ENCODE assay signal across 15 cellular contexts in the genomic region with DNA sequence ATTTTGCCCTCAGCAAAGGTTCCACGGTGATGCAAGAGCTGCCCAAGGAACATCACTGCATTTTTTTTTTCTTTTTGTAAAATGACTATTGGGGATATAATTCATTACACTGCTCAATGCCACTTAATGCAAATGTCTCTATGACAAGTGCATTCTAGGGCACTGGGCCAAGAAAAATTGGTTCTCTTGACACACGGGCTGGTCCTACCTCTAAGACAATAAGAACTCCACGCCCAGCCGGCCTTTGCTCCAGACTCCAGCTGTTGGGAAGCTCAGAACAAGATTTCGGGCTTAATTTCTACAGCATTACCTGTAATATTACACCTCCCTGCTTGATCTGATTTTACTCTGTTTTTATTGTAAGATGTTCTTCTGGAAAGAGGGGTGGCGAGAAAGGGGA. TPM values are rescaled to one million over a fixed set of nuclear protein-coding genes. Genes with fewer than 3 reads are reported as not detected.
A peak's percentile ranks its signal among the peaks of the same experiment; 100 is the strongest.
DNase-seq lines count a peak whose midpoint lies in the region.
"Had no signal": no experiment of that assay in that cellular context is flagged by ENCODE, and none has a peak within 500 bp of the region (broad histone marks: within the 10 kb centered on the region; RNA-seq: fewer than 3 reads in every experiment).

No MANE protein-coding gene starts in this region.

- peak; percentile 5 for DNase-seq in DMS 273 treated with DMSO at 0.1 percent for 48 hours (lab: John Stamatoyannopoulos, UW)
- peak; percentile 30 for DNase-seq in NCI-H1048 (lab: John Stamatoyannopoulos, UW)
- DNase-seq in NCI-H524 treated with DMSO at 0.1 percent for 48 hours (lab: John Stamatoyannopoulos, UW), result peak; percentile 99
- DNase-seq in islet precursor cell, result peak; percentile 18
- DNase-seq in UCSD-AML1 (lab: John Stamatoyannopoulos, UW; ENCODE audit: unreplicated experiment), result no peak
- no peak for DNase-seq in dermis blood vessel endothelial cell
- no peak for DNase-seq in NOMO-1 (lab: John Stamatoyannopoulos, UW; ENCODE audit: unreplicated experiment in 2 of 2)
- DNase-seq: activated CD4-positive, alpha-beta T cell treated with anti-CD3 and anti-CD28 coated beads for 36 hours; activated CD8-positive, alpha-beta memory T cell treated with anti-CD3 and anti-CD28 coated beads, Interleukin-2, amount 10 ng/mL, durations not matched to agents 7 days and 5 days; activated naive CD8-positive, alpha-beta T cell treated with anti-CD3 and anti-CD28 coated beads, Interleukin-2, amount 50 U/mL, for 24 hours; foreskin melanocyte; HFFc6; mesendoderm; NCI-H226; stimulated activated CD4-positive, alpha-beta T cell treated with anti-CD3 and anti-CD28 coated beads, Interleukin-4, amount 100 ng/mL, for 1 hour had no signal

RNA-seq across cellular contexts. Expression of a gene that starts 48.8 kb away (rescaled TPM):
- total RNA-seq in dermis blood vessel endothelial cell, result 41.2 and 44.7 TPM in 2 replicates

Comparison
In these comparisons a context has a peak if more than half of its experiments do, and no peak if none do; other contexts are left out.
1. DNase-seq: peak in DMS 273 treated with DMSO at 0.1 percent for 48 hours (single experiment), NCI-H1048 (single experiment), NCI-H524 treated with DMSO at 0.1 percent for 48 hours (single experiment) and islet precursor cell (single experiment); none in UCSD-AML1 (single experiment), dermis blood vessel endothelial cell (single experiment) and NOMO-1 (0 of 2).